Comparison of ENCODE assay signal across 11 cellular contexts in the genomic region with DNA sequence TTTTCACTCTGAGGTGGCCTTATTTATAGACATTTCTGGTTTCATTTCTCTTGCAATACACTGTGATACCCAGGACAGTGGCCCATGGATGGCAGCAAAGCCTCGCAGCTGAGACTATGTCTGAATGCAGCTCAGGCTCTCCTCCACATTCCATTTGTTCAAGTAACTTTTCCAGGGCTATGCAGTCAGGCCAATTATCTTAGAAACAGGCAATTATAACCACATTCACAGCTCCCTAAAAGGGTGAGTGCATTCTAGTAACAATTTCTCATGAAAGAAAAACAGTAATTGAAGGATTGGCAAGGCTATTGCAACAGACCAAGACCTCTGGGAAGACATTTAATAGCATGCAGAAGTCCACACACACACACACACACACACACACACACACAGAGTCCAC.
A peak's percentile ranks its signal among the peaks of the same experiment; 100 is the strongest.
DNase-seq lines count a peak whose midpoint lies in the region; ATAC-seq and TF ChIP-seq lines count a peak whose summit lies in the region.
"Had no signal": no experiment of that assay in that cellular context is flagged by ENCODE, and none has a peak within 500 bp of the region (broad histone marks: within the 10 kb centered on the region; RNA-seq: fewer than 3 reads in every experiment).

No MANE protein-coding gene starts in this region.

- H3K14ac ChIP-seq in mesenchymal stem cell (ENCODE audit: low read length in 2 of 2), result no peak overlapping the region
- H3K14ac ChIP-seq in trophoblast cell (ENCODE audit: low read length), result no peak overlapping the region

- H3K4me1 ChIP-seq in mesenchymal stem cell (ENCODE audit: control insufficient read depth, insufficient read depth, low read depth, low read length) (peaks cover 2% of the 10 kb centered on the region), trophoblast cell (ENCODE audit: control insufficient read depth in 1 of 2, insufficient read depth in 2 of 2, low read length in 2 of 2) (no peaks in the 10 kb centered on the region), body of pancreas (no peaks in the 10 kb centered on the region), gastroesophageal sphincter (peaks cover 0 to 20% (median 0%) of the 10 kb centered on the region in 3 donors)
- H3K4me1 ChIP-seq: breast epithelium had no signal

- H3K23ac ChIP-seq in mesenchymal stem cell (ENCODE audit: low read length in 2 of 2) (no peak overlapping the region), trophoblast cell (ENCODE audit: low read length) (no peak overlapping the region)

- H3K18ac ChIP-seq in mesenchymal stem cell (ENCODE audit: low read depth in 1 of 2, low read length in 2 of 2) (no peak overlapping the region), trophoblast cell (ENCODE audit: low read length) (no peak overlapping the region)

- no peak overlapping the region for H4K12ac ChIP-seq in trophoblast cell (ENCODE audit: low read depth, low read length)

- H4K91ac ChIP-seq in mesenchymal stem cell (ENCODE audit: low read length), result no peak overlapping the region
- H4K91ac ChIP-seq in trophoblast cell (ENCODE audit: low read depth, low read length), result no peak overlapping the region

- H2BK5ac ChIP-seq in mesenchymal stem cell (ENCODE audit: low read depth, low read length, poor library complexity, severe bottlenecking) (no peak overlapping the region), trophoblast cell (ENCODE audit: low read depth, low read length, poor library complexity) (no peak overlapping the region)

- no peak overlapping the region for H3K4me2 ChIP-seq in mesenchymal stem cell (ENCODE audit: low read length, poor library complexity, severe bottlenecking)
- H3K4me2 ChIP-seq in trophoblast cell (ENCODE audit: low read length), result no peak overlapping the region

- intact Hi-C loops in body of pancreas (cut with DNase I), result no loop called here

- peak; percentile 68 for DNase-seq in AG20443 (ENCODE audit: low spot score)
- DNase-seq in astrocyte of the cerebellum (ENCODE audit: low read depth), result peak; percentile 32
- DNase-seq in mesenchymal stem cell, result peak; percentile 40
- DNase-seq in trophoblast cell, result no peak
- no peak for DNase-seq in body of pancreas
- DNase-seq in stimulated activated naive CD8-positive, alpha-beta T cell treated with anti-CD3 and anti-CD28 coated beads, Interleukin-15, Interleukin-2, amounts not matched to agents 100 U/mL and 50 U/mL, for 24 hours, result no peak
- DNase-seq: left ventricle myocardium superior, NCI-H2029 treated with DMSO at 0.1 percent for 48 hours had no signal

- H3K9ac ChIP-seq in mesenchymal stem cell (ENCODE audit: low read length), result no peak overlapping the region
- H3K9ac ChIP-seq in trophoblast cell (ENCODE audit: low read length), result no peak overlapping the region

- H3K4ac ChIP-seq in mesenchymal stem cell (ENCODE audit: low read depth in 1 of 2, low read length in 2 of 2) (no peak overlapping the region), trophoblast cell (ENCODE audit: low read depth, low read length) (no peak overlapping the region)

- H3K27me3 ChIP-seq in mesenchymal stem cell (ENCODE audit: control insufficient read depth in 1 of 2, insufficient read depth in 1 of 2, low read length in 2 of 2), result no peaks in the 10 kb centered on the region
- H3K27me3 ChIP-seq in trophoblast cell (ENCODE audit: insufficient read depth, low read length), result no peaks in the 10 kb centered on the region
- no peaks in the 10 kb centered on the region for H3K27me3 ChIP-seq in body of pancreas
- no peaks in the 10 kb centered on the region for H3K27me3 ChIP-seq in gastroesophageal sphincter
- H3K27me3 ChIP-seq: breast epithelium had no signal

- TF ChIP-seq CTCF in astrocyte of the cerebellum (IDR thresholded peaks at IDR 0.05; ENCODE audit: low read depth, low read length, missing control alignments) (no peak), body of pancreas (IDR thresholded peaks at IDR 0.05) (no peak), gastroesophageal sphincter (IDR thresholded peaks at IDR 0.05) (no peak)

- in situ Hi-C loops in astrocyte of the cerebellum (cut with HindIII; ENCODE audit: low sequenced_read_pairs), result no loop called here

- peak overlapping the region; percentile 22 for H3K27ac ChIP-seq in mesenchymal stem cell (ENCODE audit: low read length, poor library complexity, severe bottlenecking)
- H3K27ac ChIP-seq in trophoblast cell (ENCODE audit: low read depth, low read length), result no peak overlapping the region
- H3K27ac ChIP-seq in body of pancreas, result no peak overlapping the region
- no peak overlapping the region for H3K27ac ChIP-seq in gastroesophageal sphincter
- H3K27ac ChIP-seq: breast epithelium had no signal

- H3K9me3 ChIP-seq in mesenchymal stem cell (ENCODE audit: control insufficient read depth, low read length) (no peaks in the 10 kb centered on the region), trophoblast cell (ENCODE audit: insufficient read depth, low read depth, low read length) (no peaks in the 10 kb centered on the region), body of pancreas (no peaks in the 10 kb centered on the region), gastroesophageal sphincter (no peaks in the 10 kb centered on the region)
- H3K9me3 ChIP-seq: breast epithelium had no signal

- no peak overlapping the region for H4K8ac ChIP-seq in mesenchymal stem cell (ENCODE audit: low read length)
- H4K8ac ChIP-seq in trophoblast cell (ENCODE audit: low read depth, low read length), result no peak overlapping the region

- H2AFZ ChIP-seq in mesenchymal stem cell (ENCODE audit: low read depth, low read length), result no peak overlapping the region
- H2AFZ ChIP-seq in trophoblast cell (ENCODE audit: insufficient read depth, low read length, poor library complexity), result no peak overlapping the region

- H3K79me1 ChIP-seq in mesenchymal stem cell (replicated peaks; ENCODE audit: low read length, poor library complexity, severe bottlenecking) (no peaks in the 10 kb centered on the region), trophoblast cell (ENCODE audit: low read length) (no peaks in the 10 kb centered on the region)

- H2AK5ac ChIP-seq in mesenchymal stem cell (ENCODE audit: low read length, severe bottlenecking), result no peak overlapping the region
- H2AK5ac ChIP-seq in trophoblast cell (ENCODE audit: low read length), result no peak overlapping the region

- TF ChIP-seq EP300 in gastroesophageal sphincter (IDR thresholded peaks at IDR 0.05), result no peak

- H3K36me3 ChIP-seq in mesenchymal stem cell (ENCODE audit: control insufficient read depth in 1 of 2, insufficient read depth in 2 of 2, low read depth in 1 of 2, low read length in 2 of 2) (no peaks in the 10 kb centered on the region), trophoblast cell (ENCODE audit: control insufficient read depth in 1 of 2, insufficient read depth in 2 of 2, low read length in 2 of 2) (no peaks in the 10 kb centered on the region), body of pancreas (replicated peaks in 1 of 2; ENCODE audit: insufficient read depth in 1 of 2, low read depth in 2 of 2) (no peaks in the 10 kb centered on the region), gastroesophageal sphincter (no peaks in the 10 kb centered on the region)
- H3K36me3 ChIP-seq: breast epithelium had no signal

- H2BK12ac ChIP-seq in mesenchymal stem cell (ENCODE audit: low read length in 2 of 2) (no peak overlapping the region), trophoblast cell (ENCODE audit: low read length) (no peak overlapping the region)

- H3K4me3 ChIP-seq in astrocyte of the cerebellum (ENCODE audit: low read depth, low read length), result no peak overlapping the region
- H3K4me3 ChIP-seq in mesenchymal stem cell (ENCODE audit: insufficient read depth in 1 of 2, low read depth in 1 of 2, low read length in 2 of 2), result no peak overlapping the region
- H3K4me3 ChIP-seq in trophoblast cell (ENCODE audit: low read depth, low read length), result no peak overlapping the region
- no peak overlapping the region for H3K4me3 ChIP-seq in body of pancreas
- H3K4me3 ChIP-seq in gastroesophageal sphincter, result no peak overlapping the region
- H3K4me3 ChIP-seq: breast epithelium had no signal

- H3K79me2 ChIP-seq in trophoblast cell (ENCODE audit: control insufficient read depth, insufficient read depth, low read length, poor library complexity), result no peaks in the 10 kb centered on the region

- no peak overlapping the region for H2BK15ac ChIP-seq in mesenchymal stem cell (ENCODE audit: low read depth, poor library complexity, severe bottlenecking)

- 79% methylated on average over 1 of the region's 1 CpG for WGBS in mesenchymal stem cell
- WGBS in trophoblast cell (ENCODE audit: extremely low coverage, insufficient coverage, insufficient read length), result no CpG with 5 or more reads among the region's 1 CpG
- WGBS in body of pancreas, 2 donors, result 0% methylated on average over 1 of the region's 1 CpG
- WGBS in gastroesophageal sphincter (ENCODE audit: low coverage in 1 of 2), 2 donors, result 0 to 33% methylated on average over 1 of the region's 1 CpG

- H2BK120ac ChIP-seq in mesenchymal stem cell (ENCODE audit: low read depth, low read length) (no peak overlapping the region), trophoblast cell (ENCODE audit: insufficient read depth, low read length, poor library complexity) (no peak overlapping the region)

- ATAC-seq in HG03432 (IDR thresholded peaks at IDR 0.05; ENCODE audit: unreplicated experiment), result peak; percentile 31
- ATAC-seq in body of pancreas, result no peak
- ATAC-seq in gastroesophageal sphincter, result no peak
- ATAC-seq in stimulated activated naive CD8-positive, alpha-beta T cell treated with anti-CD3 and anti-CD28 coated beads, Interleukin-15, Interleukin-2, amounts not matched to agents 100 U/mL and 50 U/mL, for 24 hours, result no peak
- ATAC-seq: left ventricle myocardium superior had no signal

- TF ChIP-seq POLR2A in body of pancreas (IDR thresholded peaks at IDR 0.05), result no peak
- TF ChIP-seq POLR2A in gastroesophageal sphincter (IDR thresholded peaks at IDR 0.05), result no peak

Comparison
In these comparisons a context has a peak if more than half of its experiments do, and no peak if none do; other contexts are left out.
1. DNase-seq: peak in AG20443 (single experiment), astrocyte of the cerebellum (single experiment) and mesenchymal stem cell (single experiment); none in trophoblast cell (0 of 2), body of pancreas (0 of 4) and stimulated activated naive CD8-positive, alpha-beta T cell treated with anti-CD3 and anti-CD28 coated beads, Interleukin-15, Interleukin-2, amounts not matched to agents 100 U/mL and 50 U/mL, for 24 hours (single experiment).